In genomic region chr9:15430920-15431844, GRCh38 we compare ENCODE assay signal across 1 cellular context.
TF ChIP-seq lines count a peak whose summit lies in the region.

No MANE protein-coding gene starts in this region.

TF ChIP-seq in SK-N-SH treated with all-trans-retinoic acid at 6 μM for 48 hours, 23 proteins besides CTCF, POLR2A, EP300 and RAD21 (continued from another document):
- TF ChIP-seq POU6F1 (CRISPR knock-in tag; IDR thresholded peaks at IDR 0.05; ENCODE audit: borderline replicate concordance, low read depth) (no peak), CSRNP3 (CRISPR knock-in tag; IDR thresholded peaks at IDR 0.05) (no peak), CSDC2 (CRISPR knock-in tag; IDR thresholded peaks at IDR 0.05) (no peak), PATZ1 (CRISPR knock-in tag; IDR thresholded peaks at IDR 0.05; ENCODE audit: borderline replicate concordance) (no peak), ZC3H10 (CRISPR knock-in tag; IDR thresholded peaks at IDR 0.05) (no peak), ZNF8 (CRISPR knock-in tag; IDR thresholded peaks at IDR 0.05) (no peak), SNAI2 (CRISPR knock-in tag; IDR thresholded peaks at IDR 0.05) (no peak), OSR1 (CRISPR knock-in tag; IDR thresholded peaks at IDR 0.05) (no peak), ARNTL (CRISPR knock-in tag; IDR thresholded peaks at IDR 0.05; ENCODE audit: borderline replicate concordance, low read depth) (no peak)
